20 cellular contexts compared by ENCODE assay signal in the genomic region with DNA sequence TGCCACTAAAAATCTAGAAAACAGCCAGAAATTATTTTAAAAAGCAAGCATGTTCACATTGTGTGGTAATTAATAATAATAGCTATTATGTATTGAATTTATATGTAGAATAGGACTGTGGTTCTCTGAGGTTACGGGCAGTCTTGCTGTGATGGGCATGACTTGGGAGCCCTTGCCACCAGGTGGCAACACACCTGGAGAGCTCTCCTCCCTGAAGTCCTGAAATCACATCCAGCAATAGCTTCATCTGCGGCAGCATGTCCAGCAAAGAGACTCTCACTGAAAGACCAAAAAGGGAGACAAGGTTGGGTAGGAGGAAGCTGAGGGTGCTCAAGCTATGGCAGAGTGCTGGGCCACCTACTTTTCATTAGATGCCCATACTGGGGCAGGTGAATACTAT. TPM values are rescaled to one million over a fixed set of nuclear protein-coding genes. Genes with fewer than 3 reads are reported as not detected.
DNase-seq lines count a peak whose midpoint lies in the region; ATAC-seq and TF ChIP-seq lines count a peak whose summit lies in the region.
"Had no signal": no experiment of that assay in that cellular context is flagged by ENCODE, and none has a peak within 500 bp of the region (broad histone marks: within the 10 kb centered on the region; RNA-seq: fewer than 3 reads in every experiment).

No MANE protein-coding gene starts in this region.

- peak; percentile 36 to 50 for TF ChIP-seq CTCF in GM23338 (conservative IDR thresholded peaks at IDR 0.05; ENCODE audit: low read depth in 2 of 2)
- peak; percentile 35 for TF ChIP-seq CTCF in MM.1S (IDR thresholded peaks at IDR 0.05; ENCODE audit: low read length)
- peak; percentile 37 for TF ChIP-seq CTCF in epithelial cell of proximal tubule (conservative IDR thresholded peaks at IDR 0.05; ENCODE audit: low read depth, low read length)
- peak; percentile 19 for TF ChIP-seq CTCF in retinal pigment epithelial cell (conservative IDR thresholded peaks at IDR 0.05; ENCODE audit: low read depth, low read length)
- TF ChIP-seq CTCF in GM13977 (IDR thresholded peaks at IDR 0.05; ENCODE audit: extremely low read depth, insufficient read depth, missing control alignments) = no peak

- H3K4me1 ChIP-seq in GM23338 (ENCODE audit: insufficient read depth) (peaks cover 9% of the 10 kb centered on the region; the same call in 1 of the 2 replicates), MM.1S (ENCODE audit: low read length) (peaks cover 14% of the 10 kb centered on the region)
- H3K4me1 ChIP-seq: body of pancreas, gastrocnemius medialis had no signal

- H3K4me3 Mint-ChIP-seq in GM23338 = no peak overlapping the region
- H3K4me3 Mint-ChIP-seq: activated B cell treated with CpG ODN at 0.5 μM for 24 hours; activated CD8-positive, alpha-beta T cell treated with anti-CD3 and anti-CD28 coated beads for 36 hours; activated naive CD4-positive, alpha-beta T cell treated with anti-CD3 and anti-CD28 coated beads, Interleukin-2, amount 50 U/mL, for 24 hours; activated T-cell treated with anti-CD3 and anti-CD28 coated beads, Interleukin-2, amount 50 U/mL, for 4 hours; IgD-negative memory B cell; T-helper 1 cell treated with Interleukin-12 subunit alpha and Interleukin-12 subunit beta and Interleukin-4 antibody, amounts not matched to agents 30 μg/mL and 1 μg/mL, for 36 hours had no signal

- H3K9me3 Mint-ChIP-seq in GM23338 = no peaks in the 10 kb centered on the region
- H3K9me3 Mint-ChIP-seq in activated naive CD4-positive, alpha-beta T cell treated with anti-CD3 and anti-CD28 coated beads, Interleukin-2, amount 50 U/mL, for 72 hours = no peaks in the 10 kb centered on the region
- H3K9me3 Mint-ChIP-seq: activated B cell treated with CpG ODN at 0.5 μM for 24 hours; activated CD8-positive, alpha-beta T cell treated with anti-CD3 and anti-CD28 coated beads for 36 hours; activated naive CD4-positive, alpha-beta T cell treated with anti-CD3 and anti-CD28 coated beads, Interleukin-2, amount 50 U/mL, for 24 hours; activated T-cell treated with anti-CD3 and anti-CD28 coated beads, Interleukin-2, amount 50 U/mL, for 4 hours; IgD-negative memory B cell; T-helper 1 cell treated with Interleukin-12 subunit alpha and Interleukin-12 subunit beta and Interleukin-4 antibody, amounts not matched to agents 30 μg/mL and 1 μg/mL, for 36 hours had no signal

- no peaks in the 10 kb centered on the region for H3K36me3 ChIP-seq in GM23338 (ENCODE audit: insufficient read depth)
- H3K36me3 ChIP-seq in MM.1S (replicated peaks; ENCODE audit: insufficient read depth, low read length) = no peaks in the 10 kb centered on the region
- H3K36me3 ChIP-seq: gastrocnemius medialis had no signal

- peaks cover 12% of the 10 kb centered on the region for H3K79me2 ChIP-seq in GM23338 (replicated peaks; ENCODE audit: insufficient read depth)
- no peaks in the 10 kb centered on the region for H3K79me2 ChIP-seq in MM.1S (ENCODE audit: low read length)

- DNase-seq in GM23338 (ENCODE audit: low spot score) (no peak), MM.1S (no peak), epithelial cell of proximal tubule (ENCODE audit: low read depth) (no peak), retinal pigment epithelial cell (ENCODE audit: low read depth) (no peak), GM13977 (ENCODE audit: low spot score) (no peak)
- DNase-seq in activated naive CD4-positive, alpha-beta T cell treated with anti-CD3 and anti-CD28 coated beads, Interleukin-2, amount 50 U/mL, for 72 hours (ENCODE audit: low spot score in 2 of 2) = no peak
- no peak for DNase-seq in activated CD4-positive, CD25-positive, alpha-beta regulatory T cell (lab: John Stamatoyannopoulos, UW)
- DNase-seq: activated B cell treated with CpG ODN at 0.5 μM for 24 hours; activated CD8-positive, alpha-beta T cell treated with anti-CD3 and anti-CD28 coated beads for 36 hours; activated T-cell treated with anti-CD3 and anti-CD28 coated beads, Interleukin-2, amount 50 U/mL, for 4 hours; body of pancreas; gastrocnemius medialis; GDM1; MV-4-11; NCI-H1930; NCI-H524 treated with DMSO at 0.1 percent for 48 hours; stimulated activated CD4-positive, alpha-beta T cell treated with anti-CD3 and anti-CD28 coated beads, Interleukin-2, amount 100 ng/mL, for 48 hours had no signal

- H3K27me3 Mint-ChIP-seq in GM23338 (ENCODE audit: insufficient read depth, low read depth, poor library complexity) = no peaks in the 10 kb centered on the region

- H3K36me3 Mint-ChIP-seq in GM23338 (ENCODE audit: low read depth) = no peaks in the 10 kb centered on the region
- H3K36me3 Mint-ChIP-seq in activated naive CD4-positive, alpha-beta T cell treated with anti-CD3 and anti-CD28 coated beads, Interleukin-2, amount 50 U/mL, for 72 hours = no peaks in the 10 kb centered on the region
- H3K36me3 Mint-ChIP-seq: activated naive CD4-positive, alpha-beta T cell treated with anti-CD3 and anti-CD28 coated beads, Interleukin-2, amount 50 U/mL, for 24 hours; IgD-negative memory B cell had no signal

- H3K4me1 Mint-ChIP-seq in GM23338 = peaks cover 13% of the 10 kb centered on the region; the same call in 2 of the 3 replicates
- H3K4me1 Mint-ChIP-seq: activated B cell treated with CpG ODN at 0.5 μM for 24 hours; activated naive CD4-positive, alpha-beta T cell treated with anti-CD3 and anti-CD28 coated beads, Interleukin-2, amount 50 U/mL, for 24 hours; IgD-negative memory B cell had no signal

- H3K4me3 ChIP-seq in GM23338 (no peak overlapping the region), MM.1S (ENCODE audit: low read length) (no peak overlapping the region), epithelial cell of proximal tubule (ENCODE audit: low read depth, low read length) (no peak overlapping the region), retinal pigment epithelial cell (ENCODE audit: low read length) (no peak overlapping the region)
- H3K4me3 ChIP-seq: body of pancreas, gastrocnemius medialis had no signal

- H3K27ac ChIP-seq in GM23338 (ENCODE audit: low read depth) (no peak overlapping the region), MM.1S (ENCODE audit: low read length) (no peak overlapping the region)
- H3K27ac ChIP-seq: body of pancreas, gastrocnemius medialis had no signal

- in situ Hi-C loops in GM13977 (cut with MboI; ENCODE audit: low pct_unique_long_range_greater_than_20kb, low sequenced_read_pairs, unreplicated experiment) = no loop called here

- H3K4me2 ChIP-seq in GM23338 (no peak overlapping the region), MM.1S (ENCODE audit: low read depth, low read length) (no peak overlapping the region)

- ATAC-seq in GM23338 = peak; percentile 48; the same call in 2 of the 3 replicates
- no peak for ATAC-seq in activated naive CD4-positive, alpha-beta T cell treated with anti-CD3 and anti-CD28 coated beads, Interleukin-2, amount 50 U/mL, for 72 hours
- ATAC-seq: activated CD8-positive, alpha-beta T cell treated with anti-CD3 and anti-CD28 coated beads for 36 hours; body of pancreas; gastrocnemius medialis had no signal

- no peak overlapping the region for H2AFZ ChIP-seq in GM23338
- no peak overlapping the region for H2AFZ ChIP-seq in MM.1S (ENCODE audit: low read length)

- no peaks in the 10 kb centered on the region for H3K9me3 ChIP-seq in MM.1S (replicated peaks; ENCODE audit: insufficient read depth, low read length)
- H3K9me3 ChIP-seq: body of pancreas, gastrocnemius medialis had no signal

- no peak overlapping the region for H3K27ac Mint-ChIP-seq in GM23338
- no peak overlapping the region for H3K27ac Mint-ChIP-seq in activated naive CD4-positive, alpha-beta T cell treated with anti-CD3 and anti-CD28 coated beads, Interleukin-2, amount 50 U/mL, for 72 hours
- H3K27ac Mint-ChIP-seq: activated B cell treated with CpG ODN at 0.5 μM for 24 hours; activated CD8-positive, alpha-beta T cell treated with anti-CD3 and anti-CD28 coated beads for 36 hours; activated naive CD4-positive, alpha-beta T cell treated with anti-CD3 and anti-CD28 coated beads, Interleukin-2, amount 50 U/mL, for 24 hours; IgD-negative memory B cell; T-helper 1 cell treated with Interleukin-12 subunit alpha and Interleukin-12 subunit beta and Interleukin-4 antibody, amounts not matched to agents 30 μg/mL and 1 μg/mL, for 36 hours had no signal

- H3K27me3 ChIP-seq in GM23338 (ENCODE audit: insufficient read depth) (no peaks in the 10 kb centered on the region), MM.1S (replicated peaks; ENCODE audit: insufficient read depth, low read length) (peaks cover 59% of the 10 kb centered on the region)
- H3K27me3 ChIP-seq: body of pancreas, gastrocnemius medialis had no signal

- no peak overlapping the region for H3K9ac ChIP-seq in MM.1S (ENCODE audit: low read length)

- H4K20me1 ChIP-seq in GM23338 (replicated peaks; ENCODE audit: insufficient read depth) (no peaks in the 10 kb centered on the region), MM.1S (ENCODE audit: insufficient read depth, low read length) (0 out of 2 replicates have a peak, but pooled peaks cover 3% of the 10 kb centered on the region)

- no peaks in the 10 kb centered on the region for H3F3A ChIP-seq in GM23338 (replicated peaks; ENCODE audit: low read depth)
- peaks cover 15% of the 10 kb centered on the region for H3F3A ChIP-seq in MM.1S (ENCODE audit: insufficient read depth, low read length)

- H3K9me2 ChIP-seq in GM23338 (ENCODE audit: insufficient read depth) (no peaks in the 10 kb centered on the region), MM.1S (replicated peaks; ENCODE audit: insufficient read depth, low read length) (no peaks in the 10 kb centered on the region)

TF ChIP-seq in GM23338, 12 proteins besides CTCF, POLR2A, EP300 and RAD21 (continues in another document):
- TF ChIP-seq, protein P1, sequence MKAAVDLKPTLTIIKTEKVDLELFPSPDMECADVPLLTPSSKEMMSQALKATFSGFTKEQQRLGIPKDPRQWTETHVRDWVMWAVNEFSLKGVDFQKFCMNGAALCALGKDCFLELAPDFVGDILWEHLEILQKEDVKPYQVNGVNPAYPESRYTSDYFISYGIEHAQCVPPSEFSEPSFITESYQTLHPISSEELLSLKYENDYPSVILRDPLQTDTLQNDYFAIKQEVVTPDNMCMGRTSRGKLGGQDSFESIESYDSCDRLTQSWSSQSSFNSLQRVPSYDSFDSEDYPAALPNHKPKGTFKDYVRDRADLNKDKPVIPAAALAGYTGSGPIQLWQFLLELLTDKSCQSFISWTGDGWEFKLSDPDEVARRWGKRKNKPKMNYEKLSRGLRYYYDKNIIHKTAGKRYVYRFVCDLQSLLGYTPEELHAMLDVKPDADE (IDR thresholded peaks at IDR 0.05) = no peak
- TF ChIP-seq ZNF331 (CRISPR knock-in tag; IDR thresholded peaks at IDR 0.05; ENCODE audit: low read depth) (no peak), CREB1 (CRISPR knock-in tag; IDR thresholded peaks at IDR 0.05; ENCODE audit: low read depth) (no peak)

RNA-seq across cellular contexts. Expression of a gene that starts 57.8 kb away (rescaled TPM):
- total RNA-seq in GM23338 (2014; rRNA removed; shearing (Covaris generic)) = 12.2 and 17.3 TPM in 2 replicates
- polyA plus RNA-seq in GM23338 (2016; fragmentation: Nextera tagmentation; extraction: Ambion mirVana) = 9.5 and 17.1 TPM in 2 replicates
- total RNA-seq in epithelial cell of proximal tubule = 3.0 and 8.7 TPM in 2 replicates
- total RNA-seq in activated naive CD4-positive, alpha-beta T cell treated with anti-CD3 and anti-CD28 coated beads, Interleukin-2, amount 50 U/mL, for 72 hours = not detected
- total RNA-seq: activated CD8-positive, alpha-beta T cell treated with anti-CD3 and anti-CD28 coated beads for 36 hours; activated T-cell treated with anti-CD3 and anti-CD28 coated beads, Interleukin-2, amount 50 U/mL, for 4 hours had no signal
- polyA plus RNA-seq: IgD-negative memory B cell had no signal
